ENCODE assay signal across 2 cellular contexts in the genomic region with DNA sequence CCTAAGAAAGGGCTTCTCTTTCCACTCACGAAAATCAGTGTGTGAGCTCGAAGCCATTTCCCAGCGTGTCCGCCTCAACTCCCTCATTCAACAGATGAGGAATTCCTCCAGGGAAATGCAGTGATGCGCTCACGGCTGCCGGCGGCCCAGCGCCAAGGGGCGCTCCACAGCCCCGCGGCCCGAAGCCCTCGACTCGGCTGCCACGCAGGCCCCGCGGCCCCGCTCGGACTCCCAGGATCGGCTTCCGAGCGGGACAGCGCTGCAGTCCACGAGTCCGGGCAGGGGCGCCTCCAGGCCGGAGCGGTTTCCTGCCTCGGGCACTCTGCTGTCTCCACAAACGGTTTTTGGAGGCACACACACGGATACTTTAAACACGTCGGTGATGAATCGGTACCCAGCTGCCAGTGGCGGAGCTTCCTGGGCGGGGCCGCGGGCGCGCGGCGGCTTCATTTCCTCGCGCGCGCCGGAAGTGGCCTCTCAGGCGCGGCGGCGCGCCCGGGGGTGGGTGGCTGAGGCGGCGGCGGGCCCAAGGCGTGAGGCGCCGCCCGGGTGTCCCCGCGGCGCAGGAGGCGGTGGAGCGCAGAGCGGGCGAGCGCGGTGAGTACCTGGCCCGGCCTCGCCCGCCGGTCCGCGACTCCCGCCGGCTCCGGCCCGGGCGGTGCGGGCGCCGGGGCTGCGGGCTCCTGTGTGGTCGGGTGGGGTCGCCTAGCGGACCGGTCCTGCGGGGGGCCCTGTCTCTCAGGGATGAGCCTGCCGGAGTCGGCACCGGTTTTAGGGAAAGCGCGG.
TF ChIP-seq lines count a peak whose summit lies in the region.

TSS of gene CSGALNACT2 (plus strand) at position 475 of the 786 bp plus-strand sequence. CDS start 16,705 bp downstream, outside the sequence.

TF ChIP-seq in A549, 52 proteins besides CTCF, POLR2A, EP300 and RAD21 (continued from another document):
- TF ChIP-seq, protein P1, sequence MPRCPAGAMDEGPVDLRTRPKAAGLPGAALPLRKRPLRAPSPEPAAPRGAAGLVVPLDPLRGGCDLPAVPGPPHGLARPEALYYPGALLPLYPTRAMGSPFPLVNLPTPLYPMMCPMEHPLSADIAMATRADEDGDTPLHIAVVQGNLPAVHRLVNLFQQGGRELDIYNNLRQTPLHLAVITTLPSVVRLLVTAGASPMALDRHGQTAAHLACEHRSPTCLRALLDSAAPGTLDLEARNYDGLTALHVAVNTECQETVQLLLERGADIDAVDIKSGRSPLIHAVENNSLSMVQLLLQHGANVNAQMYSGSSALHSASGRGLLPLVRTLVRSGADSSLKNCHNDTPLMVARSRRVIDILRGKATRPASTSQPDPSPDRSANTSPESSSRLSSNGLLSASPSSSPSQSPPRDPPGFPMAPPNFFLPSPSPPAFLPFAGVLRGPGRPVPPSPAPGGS (IDR thresholded peaks at IDR 0.05), result peak; percentile 50; the same call in 1 of the 3 replicates
- TF ChIP-seq FOSL2 (IDR thresholded peaks at IDR 0.05) (no peak), FOSL2 (CRISPR knock-in tag; IDR thresholded peaks at IDR 0.05) (no peak), HOXB5 (CRISPR knock-in tag; IDR thresholded peaks at IDR 0.05) (peak; percentile 30; the same call in 1 of the 2 replicates), HMGXB4 (CRISPR knock-in tag; IDR thresholded peaks at IDR 0.05; ENCODE audit: borderline replicate concordance) (peak; percentile 15; the same call in 1 of the 2 replicates), ELK1 (IDR thresholded peaks at IDR 0.05; ENCODE audit: low read depth, low read length) (0 out of 2 replicates have a peak, but pooled peaks have one; percentile 30), MAX (IDR thresholded peaks at IDR 0.05) (peak; percentile 68), PHF8 (IDR thresholded peaks at IDR 0.05; ENCODE audit: borderline replicate concordance, low read depth) (peak; percentile 57), JUNB (IDR thresholded peaks at IDR 0.05) (no peak), NFE2L2 (conservative IDR thresholded peaks at IDR 0.05; ENCODE audit: low read length) (no peak)
- TF ChIP-seq, protein P2, sequence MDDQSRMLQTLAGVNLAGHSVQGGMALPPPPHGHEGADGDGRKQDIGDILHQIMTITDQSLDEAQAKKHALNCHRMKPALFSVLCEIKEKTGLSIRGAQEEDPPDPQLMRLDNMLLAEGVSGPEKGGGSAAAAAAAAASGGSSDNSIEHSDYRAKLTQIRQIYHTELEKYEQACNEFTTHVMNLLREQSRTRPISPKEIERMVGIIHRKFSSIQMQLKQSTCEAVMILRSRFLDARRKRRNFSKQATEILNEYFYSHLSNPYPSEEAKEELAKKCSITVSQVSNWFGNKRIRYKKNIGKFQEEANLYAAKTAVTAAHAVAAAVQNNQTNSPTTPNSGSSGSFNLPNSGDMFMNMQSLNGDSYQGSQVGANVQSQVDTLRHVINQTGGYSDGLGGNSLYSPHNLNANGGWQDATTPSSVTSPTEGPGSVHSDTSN (IDR thresholded peaks at IDR 0.05), result peak; percentile 21; the same call in 1 of the 2 replicates
- TF ChIP-seq, protein P3, sequence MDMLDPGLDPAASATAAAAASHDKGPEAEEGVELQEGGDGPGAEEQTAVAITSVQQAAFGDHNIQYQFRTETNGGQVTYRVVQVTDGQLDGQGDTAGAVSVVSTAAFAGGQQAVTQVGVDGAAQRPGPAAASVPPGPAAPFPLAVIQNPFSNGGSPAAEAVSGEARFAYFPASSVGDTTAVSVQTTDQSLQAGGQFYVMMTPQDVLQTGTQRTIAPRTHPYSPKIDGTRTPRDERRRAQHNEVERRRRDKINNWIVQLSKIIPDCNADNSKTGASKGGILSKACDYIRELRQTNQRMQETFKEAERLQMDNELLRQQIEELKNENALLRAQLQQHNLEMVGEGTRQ (IDR thresholded peaks at IDR 0.05), result no peak

TF ChIP-seq in WTC11, 78 proteins besides CTCF, POLR2A, EP300 and RAD21 (continued from another document and continues in another):
- TF ChIP-seq ARID4B (CRISPR knock-in tag; IDR thresholded peaks at IDR 0.05; ENCODE audit: borderline replicate concordance), result peak; percentile 50; the same call in 1 of the 2 replicates
- TF ChIP-seq SOX15 (CRISPR knock-in tag; IDR thresholded peaks at IDR 0.05), result no peak
- no peak for TF ChIP-seq ZNF671 (CRISPR knock-in tag; IDR thresholded peaks at IDR 0.05)
- 0 out of 2 replicates have a peak, but pooled peaks have one; percentile 48 for TF ChIP-seq FOXP4 (CRISPR knock-in tag; IDR thresholded peaks at IDR 0.05)
- no peak for TF ChIP-seq ATF1 (CRISPR knock-in tag; IDR thresholded peaks at IDR 0.05)
- TF ChIP-seq MAX (CRISPR knock-in tag; IDR thresholded peaks at IDR 0.05), result peak; percentile 42
- TF ChIP-seq, protein P4, sequence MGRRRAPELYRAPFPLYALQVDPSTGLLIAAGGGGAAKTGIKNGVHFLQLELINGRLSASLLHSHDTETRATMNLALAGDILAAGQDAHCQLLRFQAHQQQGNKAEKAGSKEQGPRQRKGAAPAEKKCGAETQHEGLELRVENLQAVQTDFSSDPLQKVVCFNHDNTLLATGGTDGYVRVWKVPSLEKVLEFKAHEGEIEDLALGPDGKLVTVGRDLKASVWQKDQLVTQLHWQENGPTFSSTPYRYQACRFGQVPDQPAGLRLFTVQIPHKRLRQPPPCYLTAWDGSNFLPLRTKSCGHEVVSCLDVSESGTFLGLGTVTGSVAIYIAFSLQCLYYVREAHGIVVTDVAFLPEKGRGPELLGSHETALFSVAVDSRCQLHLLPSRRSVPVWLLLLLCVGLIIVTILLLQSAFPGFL (CRISPR knock-in tag; IDR thresholded peaks at IDR 0.05; ENCODE audit: borderline replicate concordance), result no peak
- no peak for TF ChIP-seq ATF6 (CRISPR knock-in tag; IDR thresholded peaks at IDR 0.05)
- no peak for TF ChIP-seq AFF4 (CRISPR knock-in tag; IDR thresholded peaks at IDR 0.05; ENCODE audit: borderline replicate concordance)
- TF ChIP-seq, protein P5, sequence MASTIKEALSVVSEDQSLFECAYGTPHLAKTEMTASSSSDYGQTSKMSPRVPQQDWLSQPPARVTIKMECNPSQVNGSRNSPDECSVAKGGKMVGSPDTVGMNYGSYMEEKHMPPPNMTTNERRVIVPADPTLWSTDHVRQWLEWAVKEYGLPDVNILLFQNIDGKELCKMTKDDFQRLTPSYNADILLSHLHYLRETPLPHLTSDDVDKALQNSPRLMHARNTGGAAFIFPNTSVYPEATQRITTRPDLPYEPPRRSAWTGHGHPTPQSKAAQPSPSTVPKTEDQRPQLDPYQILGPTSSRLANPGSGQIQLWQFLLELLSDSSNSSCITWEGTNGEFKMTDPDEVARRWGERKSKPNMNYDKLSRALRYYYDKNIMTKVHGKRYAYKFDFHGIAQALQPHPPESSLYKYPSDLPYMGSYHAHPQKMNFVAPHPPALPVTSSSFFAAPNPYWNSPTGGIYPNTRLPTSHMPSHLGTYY (CRISPR knock-in tag; IDR thresholded peaks at IDR 0.05), result no peak
- no peak for TF ChIP-seq ZNF121 (CRISPR knock-in tag; IDR thresholded peaks at IDR 0.05)
- no peak for TF ChIP-seq ZNF232 (CRISPR knock-in tag; IDR thresholded peaks at IDR 0.05)
- no peak for TF ChIP-seq NR2C2 (CRISPR knock-in tag; IDR thresholded peaks at IDR 0.05)
- no peak for TF ChIP-seq NFATC4 (CRISPR knock-in tag; IDR thresholded peaks at IDR 0.05)
- TF ChIP-seq, protein P6, sequence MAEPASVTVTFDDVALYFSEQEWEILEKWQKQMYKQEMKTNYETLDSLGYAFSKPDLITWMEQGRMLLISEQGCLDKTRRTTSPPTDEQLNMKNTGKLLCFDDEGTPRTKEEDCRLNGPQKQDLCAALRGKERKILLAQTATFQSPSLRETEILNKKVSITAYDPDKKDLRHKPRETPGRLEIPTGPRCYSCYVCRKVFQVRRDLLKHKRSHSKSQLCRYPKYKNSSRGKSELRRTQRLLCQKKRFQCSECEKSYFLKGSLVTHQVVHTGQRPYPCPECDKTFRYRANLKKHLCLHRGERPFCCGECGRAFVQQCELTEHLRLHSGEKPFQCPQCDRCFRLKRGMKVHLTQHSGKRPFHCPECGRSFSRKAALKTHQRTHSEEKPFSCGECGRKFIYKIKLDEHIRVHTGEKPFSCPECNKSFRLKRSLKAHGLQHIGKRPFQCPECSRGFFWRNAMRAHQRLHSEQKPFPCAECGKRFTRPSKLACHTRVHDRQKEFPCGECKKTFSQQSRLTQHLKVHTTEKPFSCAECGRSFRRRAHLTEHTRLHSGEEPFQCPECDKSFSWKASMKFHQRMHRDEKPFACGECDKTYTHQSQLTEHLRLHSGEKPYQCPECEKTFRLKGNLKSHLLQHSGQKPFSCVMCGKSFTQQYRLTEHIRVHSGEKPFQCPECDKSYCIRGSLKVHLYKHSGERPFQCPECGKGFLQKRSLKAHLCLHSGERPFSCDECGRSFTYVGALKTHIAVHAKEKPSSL (CRISPR knock-in tag; conservative IDR thresholded peaks at IDR 0.05), result no peak
